8 cellular contexts compared by ENCODE assay signal in genomic region chr10:48306265-48306869, GRCh38. TPM values are rescaled to one million over a fixed set of nuclear protein-coding genes. Genes with fewer than 3 reads are reported as not detected.
DNase-seq lines count a peak whose midpoint lies in the region; TF ChIP-seq lines count a peak whose summit lies in the region.

TSS of gene MAPK8 (plus strand) at chr10:48306677. CDS start at chr10:48401661, 94,984 bp downstream.

- DNase-seq in HAP-1 (ENCODE audit: low spot score in 2 of 2), result peak; percentile 85 to 94
- peak; percentile 88 for DNase-seq in MG63
- peak; percentile 45 for DNase-seq in SIG-M5 (lab: John Stamatoyannopoulos, UW)
- peak; percentile 89 for DNase-seq in activated gamma-delta T cell (lab: John Stamatoyannopoulos, UW)
- peak; percentile 86 for DNase-seq in fibroblast of villous mesenchyme (ENCODE audit: low read depth)
- peak; percentile 94 for DNase-seq in stomach

- peak in 1 of 4 donors; percentile 58 for TF ChIP-seq POLR2A in stomach (IDR thresholded peaks at IDR 0.05)

- H3K79me2 ChIP-seq in neural cell (replicated peaks; ENCODE audit: insufficient read depth, low read length), result peaks cover 40% of the 10 kb centered on the region

- TF ChIP-seq CTCF in fibroblast of villous mesenchyme (IDR thresholded peaks at IDR 0.05; ENCODE audit: insufficient read depth, low read depth, low read length) (no peak), neural cell (IDR thresholded peaks at IDR 0.05; ENCODE audit: poor library complexity, severe bottlenecking) (no peak), stomach (IDR thresholded peaks at IDR 0.05) (no peak)

- H3K27ac ChIP-seq in neural cell (ENCODE audit: low read length) (peak within 1 kb of the TSS; percentile 95), stomach (peak within 1 kb of the TSS; percentile 96 to 99 (median 98))

- peak within 1 kb of the TSS; percentile 77 for H2AFZ ChIP-seq in neural cell (ENCODE audit: low read depth, low read length)

- no peak for TF ChIP-seq RAD21 in neural cell (conservative IDR thresholded peaks at IDR 0.05)

- TF ChIP-seq EP300 in neural cell (conservative IDR thresholded peaks at IDR 0.05; ENCODE audit: poor library complexity, severe bottlenecking) (peak; percentile 84), stomach (IDR thresholded peaks at IDR 0.05) (no peak)

- H3K4me1 ChIP-seq in ES-I3 (ENCODE audit: insufficient read depth, low read length) (peaks cover 10% of the 10 kb centered on the region), HAP-1 (no peaks in the 10 kb centered on the region; the same call in 1 of the 2 replicates), stomach (peaks cover 7 to 45% (median 23%) of the 10 kb centered on the region in 4 donors)

- H3K4me2 ChIP-seq in neural cell (ENCODE audit: low read length), result peak within 1 kb of the TSS; percentile 79

- in situ Hi-C loops in HAP-1 (cut with MboI; ENCODE audit: low sequenced_read_pairs), result no loop called here

- H3K4me3 ChIP-seq in HAP-1 (peak within 1 kb of the TSS; percentile 56), MG63 (peak within 1 kb of the TSS; percentile 85), fibroblast of villous mesenchyme (ENCODE audit: low read depth, low read length) (peak within 1 kb of the TSS; percentile 77), neural cell (ENCODE audit: low read length) (peak within 1 kb of the TSS; percentile 95), stomach (peak within 1 kb of the TSS; percentile 77 to 91 (median 84))

- H3F3A ChIP-seq in neural cell (ENCODE audit: insufficient read depth, low read length, poor library complexity, severe bottlenecking), result peaks cover 4% of the 10 kb centered on the region

- H3K9ac ChIP-seq in ES-I3 (ENCODE audit: low read depth, low read length) (peak within 1 kb of the TSS; percentile 86), neural cell (ENCODE audit: low read length) (peak within 1 kb of the TSS; percentile 97)

- WGBS in stomach, 5 donors, result 0 to 4% (median 1%) methylated on average over 9 to 86 of the region's 86 CpGs

- H3K36me3 ChIP-seq in ES-I3 (ENCODE audit: insufficient read depth, low read length) (no peaks in the 10 kb centered on the region), HAP-1 (replicated peaks) (no peaks in the 10 kb centered on the region), MG63 (no peaks in the 10 kb centered on the region; the same call in 1 of the 2 replicates), neural cell (ENCODE audit: insufficient read depth, low read length) (no peaks in the 10 kb centered on the region), stomach (no peaks in the 10 kb centered on the region)

- no peaks in the 10 kb centered on the region for H3K9me2 ChIP-seq in neural cell (ENCODE audit: insufficient read depth, low read length)

- H3K9me3 ChIP-seq in ES-I3 (ENCODE audit: control insufficient read depth, insufficient read depth, low read length), result no peaks in the 10 kb centered on the region
- H3K9me3 ChIP-seq in HAP-1, result no peaks in the 10 kb centered on the region
- H3K9me3 ChIP-seq in MG63, result no peaks in the 10 kb centered on the region
- H3K9me3 ChIP-seq in neural cell (ENCODE audit: low read length), result no peaks in the 10 kb centered on the region
- no peaks in the 10 kb centered on the region for H3K9me3 ChIP-seq in stomach

- peaks cover 6% of the 10 kb centered on the region for H4K20me1 ChIP-seq in neural cell (ENCODE audit: insufficient read depth)

- no peaks in the 10 kb centered on the region for H3K27me3 ChIP-seq in HAP-1 (ENCODE audit: low read depth)
- H3K27me3 ChIP-seq in MG63, result no peaks in the 10 kb centered on the region
- H3K27me3 ChIP-seq in neural cell (ENCODE audit: insufficient read depth, low read depth, low read length), result no peaks in the 10 kb centered on the region
- H3K27me3 ChIP-seq in stomach, result no peaks in the 10 kb centered on the region

- intact Hi-C loops in stomach (cut with DNase I; ENCODE audit: low total_unique reads), result no loop called here

TF ChIP-seq in neural cell, 6 proteins besides CTCF, POLR2A, EP300 and RAD21:
- TF ChIP-seq TAF1 (IDR thresholded peaks at IDR 0.05; ENCODE audit: low read depth) (no peak), EZH2 (IDR thresholded peaks at IDR 0.05; ENCODE audit: borderline replicate concordance, insufficient read depth, low read length, poor library complexity, severe bottlenecking) (no peak), MXI1 (conservative IDR thresholded peaks at IDR 0.05; ENCODE audit: poor library complexity, severe bottlenecking) (peak; percentile 68), POLR2AphosphoS5 (IDR thresholded peaks at IDR 0.05) (peak; percentile 94), SMC3 (conservative IDR thresholded peaks at IDR 0.05; ENCODE audit: poor library complexity) (peak; percentile 27), REST (IDR thresholded peaks at IDR 0.05; ENCODE audit: borderline replicate concordance) (no peak)

RNA-seq across cellular contexts. Expression of gene MAPK8, which starts in this region (rescaled TPM):
- total RNA-seq in MG63 (2014; rRNA removed; shearing (Covaris generic); ENCODE audit: low replicate concordance), result 47.2 and 101 TPM in 2 replicates
- 86.0 and 111 TPM in 2 replicates for total RNA-seq in fibroblast of villous mesenchyme
- 187 and 189 TPM in 2 replicates for polyA plus RNA-seq in neural cell
- polyA minus RNA-seq in neural cell, result 408 and 470 TPM in 2 replicates
- 10 to 100 TPM in 4 of 5 donors, 1 to 10 TPM in 1; 1.2 to 85.0 (median 34.4) TPM for total RNA-seq in stomach
- polyA plus RNA-seq in stomach, result 10 to 100 TPM in 1 of 3 donors, 1 to 10 TPM in 2; 7.3 to 16.5 (median 8.8) TPM

Comparison
In these comparisons a context has a peak if more than half of its experiments do, and no peak if none do; other contexts are left out.
1. Peak in every context shown above with its lines: DNase-seq, H3K4me3 ChIP-seq and H3K27ac ChIP-seq.
2. RNA of gene MAPK8 (polyA plus RNA-seq): 187 to 189 TPM in neural cell; 7.3 to 16.5 TPM in stomach; every median in the first group is over 10 times any median in the second.